ENCODE assay signal across 8 cellular contexts in the genomic region with DNA sequence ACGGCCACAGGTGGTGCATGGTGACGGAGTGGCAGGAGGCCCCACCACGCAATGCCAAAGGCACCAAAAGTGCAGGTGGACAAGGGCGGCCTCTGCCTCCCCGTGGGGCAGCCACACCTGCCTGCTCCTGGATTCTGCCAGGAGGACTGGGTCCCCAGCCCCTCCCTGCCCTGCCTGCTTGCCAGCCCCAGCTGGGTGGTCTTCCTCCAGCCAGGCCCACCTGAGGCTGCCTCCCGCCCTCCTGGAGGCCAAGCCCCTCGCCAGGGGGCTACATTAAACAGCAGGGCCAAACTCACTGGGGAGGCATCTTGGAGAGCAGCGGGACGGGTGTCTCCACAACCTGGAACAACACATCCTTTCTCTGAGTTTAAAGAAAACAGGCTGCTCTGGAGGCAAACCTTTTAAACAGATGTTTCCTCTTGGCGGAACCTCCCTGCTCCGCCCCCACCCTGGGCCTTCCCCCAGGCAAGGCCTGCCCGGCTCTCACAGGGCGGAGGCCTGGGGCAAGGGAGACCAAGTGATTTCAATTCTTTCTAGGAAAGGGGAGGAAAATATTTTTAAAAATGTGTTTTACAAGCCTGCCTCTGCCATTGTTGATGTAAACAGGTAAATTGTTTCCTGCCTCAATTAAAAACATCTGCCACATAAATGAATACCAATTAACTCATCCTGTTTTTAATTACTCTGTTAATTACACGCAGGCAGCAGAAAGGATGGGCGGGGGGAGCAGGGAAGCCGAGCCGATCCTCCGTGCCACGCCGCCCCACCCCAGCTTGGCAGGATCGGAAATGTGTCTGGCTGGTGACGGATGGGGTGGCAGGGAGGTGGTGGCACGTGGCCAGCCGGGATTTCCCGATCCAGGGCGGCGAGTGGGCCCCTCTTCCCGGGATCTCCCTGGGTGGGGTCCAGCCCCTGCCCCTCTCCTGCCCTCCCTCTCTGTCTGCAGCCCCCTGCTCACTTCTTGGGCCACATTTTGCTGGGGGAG. TPM values are rescaled to one million over a fixed set of nuclear protein-coding genes. Genes with fewer than 3 reads are reported as not detected.
DNase-seq lines count a peak whose midpoint lies in the region; ATAC-seq, FAIRE-seq and TF ChIP-seq lines count a peak whose summit lies in the region.

No MANE protein-coding gene starts in this region.

- H3K4me3 Mint-ChIP-seq in mesothelial cell of epicardium = no peak overlapping the region

- intact Hi-C loops in breast epithelium (cut with DNase I; ENCODE audit: low total_unique reads) = no loop called here

- H3K4me1 Mint-ChIP-seq in mesothelial cell of epicardium = peaks cover 9% of the 10 kb centered on the region

- H3K27me3 Mint-ChIP-seq in mesothelial cell of epicardium (ENCODE audit: low read depth) = no peaks in the 10 kb centered on the region

- H3K27ac Mint-ChIP-seq in mesothelial cell of epicardium = peak overlapping the region; percentile 76

- no peaks in the 10 kb centered on the region for H3K36me3 ChIP-seq in breast epithelium

- peaks cover 3 to 10% of the 10 kb centered on the region in 2 donors for H3K4me1 ChIP-seq in breast epithelium

- H3K27me3 ChIP-seq in breast epithelium = no peaks in the 10 kb centered on the region

- H3K27ac ChIP-seq in breast epithelium = peak overlapping the region; percentile 33 to 77

- TF ChIP-seq CTCF in breast epithelium (IDR thresholded peaks at IDR 0.05) = no peak
- no peak for TF ChIP-seq CTCF in mesothelial cell of epicardium (IDR thresholded peaks at IDR 0.05; ENCODE audit: unreplicated experiment)

- TF ChIP-seq POLR2A in breast epithelium (IDR thresholded peaks at IDR 0.05) = no peak

- H3K4me3 ChIP-seq in breast epithelium = peak overlapping the region in 1 of 3 donors; percentile 20

- FAIRE-seq in HTR-8/SVneo (lab: Jason Lieb, UNC) = peak; percentile 26

- DNase-seq in CD1c-positive myeloid dendritic cell (ENCODE audit: extremely low spot score) (peak; percentile 71), HTR-8/SVneo (ENCODE audit: insufficient read length, low spot score) (no peak), breast epithelium (ENCODE audit: low spot score in 2 of 2) (no peak), mesothelial cell of epicardium (ENCODE audit: low spot score in 2 of 2, unreplicated experiment in 2 of 2) (no peak), T-helper 9 cell (no peak), RPMI8226 (no peak), amniotic stem cell (lab: John Stamatoyannopoulos, UW) (no peak)

- no peaks in the 10 kb centered on the region for H3K36me3 Mint-ChIP-seq in mesothelial cell of epicardium

- peaks cover 3 to 10% of the 10 kb centered on the region in 2 donors for H3K9me3 ChIP-seq in breast epithelium

- ATAC-seq in HG03175 (IDR thresholded peaks at IDR 0.05; ENCODE audit: unreplicated experiment) = no peak

- H3K9me3 Mint-ChIP-seq in mesothelial cell of epicardium = peaks cover 5% of the 10 kb centered on the region

RNA-seq across cellular contexts. Expression of a gene that starts 54.5 kb away (rescaled TPM):
- total RNA-seq in breast epithelium = not detected
- 0.22 to 0.41 TPM (median 0.40 TPM) in 3 replicates for total RNA-seq in mesothelial cell of epicardium

RNA-seq across cellular contexts. Expression of a gene that starts 56.1 kb away (rescaled TPM):
- 1 to 10 TPM in 1 of 3 donors, under 1 TPM in 2; 0.64 to 2.3 (median 0.88) TPM for total RNA-seq in breast epithelium
- 10.1 to 11.5 TPM (median 10.1 TPM) in 3 replicates for total RNA-seq in mesothelial cell of epicardium
